ENCODE assay signal across 12 cellular contexts in the genomic region with DNA sequence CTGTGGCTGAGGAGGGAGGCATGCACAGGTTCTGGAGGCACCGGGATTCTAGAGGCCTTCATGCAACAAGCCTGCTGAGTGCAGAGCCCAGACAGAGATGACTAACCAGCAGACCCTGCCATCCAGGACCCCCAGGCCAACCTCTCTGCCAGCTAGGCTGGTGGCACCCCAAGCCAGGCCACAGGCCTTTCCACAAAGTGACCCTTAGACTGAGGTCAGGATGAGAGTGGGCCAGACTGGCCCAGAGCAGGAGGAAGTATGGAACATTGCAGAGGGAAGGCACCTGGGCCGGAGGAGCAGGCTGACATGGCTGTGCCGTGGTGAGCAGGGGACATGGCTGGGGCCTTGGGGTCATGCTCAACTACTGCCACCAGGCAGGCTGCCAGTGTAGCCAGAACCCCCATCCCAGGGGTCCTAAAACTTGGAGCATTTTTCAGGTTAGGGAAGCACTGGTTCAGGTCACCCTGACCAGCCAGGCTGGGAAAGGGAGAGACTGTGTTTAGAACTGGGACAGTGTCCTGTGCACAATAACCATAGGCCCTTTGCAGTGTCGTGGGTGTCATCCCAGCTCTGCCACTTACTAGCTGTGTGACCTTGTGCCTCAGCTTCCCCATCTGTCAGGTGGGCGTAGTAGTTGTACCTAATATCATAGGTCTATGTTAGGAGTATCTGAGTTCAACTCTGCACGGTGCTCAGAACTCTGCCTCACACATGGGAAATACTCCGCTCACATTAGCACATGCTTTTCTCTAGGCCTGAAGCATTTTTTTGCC. TPM values are rescaled to one million over a fixed set of nuclear protein-coding genes. Genes with fewer than 3 reads are reported as not detected.
A peak's percentile ranks its signal among the peaks of the same experiment; 100 is the strongest.
DNase-seq lines count a peak whose midpoint lies in the region; ATAC-seq and TF ChIP-seq lines count a peak whose summit lies in the region.
"Had no signal": no experiment of that assay in that cellular context is flagged by ENCODE, and none has a peak within 500 bp of the region (broad histone marks: within the 10 kb centered on the region; RNA-seq: fewer than 3 reads in every experiment).

No MANE protein-coding gene starts in this region.

- H3K36me3 Mint-ChIP-seq in IgD-negative memory B cell (peaks cover 5% of the 10 kb centered on the region), neural progenitor cell (peaks cover 16% of the 10 kb centered on the region)
- peaks cover 32% of the 10 kb centered on the region for H3K36me3 Mint-ChIP-seq in activated naive CD8-positive, alpha-beta T cell treated with anti-CD3 and anti-CD28 coated beads, Interleukin-2, amount 50 U/mL, for 24 hours (ENCODE audit: low read depth)

- DNase-seq in activated CD8-positive, alpha-beta memory T cell treated with anti-CD3 and anti-CD28 coated beads for 24 hours = peak; percentile 77
- DNase-seq in activated CD8-positive, alpha-beta memory T cell treated with anti-CD3 and anti-CD28 coated beads, Interleukin-2, amount 50 U/mL, for 4 hours = no peak
- no peak for DNase-seq in activated naive CD8-positive, alpha-beta T cell treated with anti-CD3 and anti-CD28 coated beads, Interleukin-2, amount 50 U/mL, for 24 hours
- DNase-seq in neural progenitor cell (ENCODE audit: low spot score) (no peak), CD1c-positive myeloid dendritic cell (ENCODE audit: extremely low spot score) (no peak), OCI-LY7 (ENCODE audit: low spot score) (no peak)
- DNase-seq: NCI-H1092 treated with DMSO at 0.1 percent for 48 hours, thyroid gland had no signal

- no peak overlapping the region for H3K9ac ChIP-seq in neural progenitor cell

- no peaks in the 10 kb centered on the region for H3K9me3 ChIP-seq in neural progenitor cell (ENCODE audit: low read depth)
- H3K9me3 ChIP-seq in OCI-LY7 (ENCODE audit: low read length) = no peaks in the 10 kb centered on the region
- H3K9me3 ChIP-seq: left lung, thyroid gland had no signal

- CTCF ChIA-PET in OCI-LY7 (lab: Charles Lee; ENCODE audit: unreplicated experiment) = interaction anchor here (0.6 kb wide), 1 partner anchor 9 kb away, joined by 3 read pairs; no protein-coding TSS in a partner anchor

- H3K36me3 ChIP-seq in neural progenitor cell = no peaks in the 10 kb centered on the region
- H3K36me3 ChIP-seq in OCI-LY7 (ENCODE audit: insufficient read depth, low read length) = peaks cover 5% of the 10 kb centered on the region

- H3K27me3 ChIP-seq in neural progenitor cell = no peaks in the 10 kb centered on the region
- H3K27me3 ChIP-seq: left lung, thyroid gland had no signal

- H2AFZ ChIP-seq in neural progenitor cell (replicated peaks) = no peak overlapping the region
- H2AFZ ChIP-seq in OCI-LY7 (ENCODE audit: low read length) = no peak overlapping the region

- H3K4me3 Mint-ChIP-seq in IgD-negative memory B cell = peak overlapping the region; percentile 72 to 91 (median 88)
- peak overlapping the region; percentile 56 for H3K4me3 Mint-ChIP-seq in activated naive CD8-positive, alpha-beta T cell treated with anti-CD3 and anti-CD28 coated beads, Interleukin-2, amount 50 U/mL, for 24 hours
- H3K4me3 Mint-ChIP-seq in neural progenitor cell = no peak overlapping the region

- H3K4me1 Mint-ChIP-seq in IgD-negative memory B cell (peaks cover 33 to 64% (median 42%) of the 10 kb centered on the region in 3 donors), neural progenitor cell (peaks cover 5% of the 10 kb centered on the region)
- H3K4me1 Mint-ChIP-seq in activated naive CD8-positive, alpha-beta T cell treated with anti-CD3 and anti-CD28 coated beads, Interleukin-2, amount 50 U/mL, for 24 hours = peaks cover 94% of the 10 kb centered on the region

- H4K20me1 ChIP-seq in neural progenitor cell (ENCODE audit: low read depth) = peaks cover 82% of the 10 kb centered on the region
- no peaks in the 10 kb centered on the region for H4K20me1 ChIP-seq in OCI-LY7 (ENCODE audit: insufficient read depth, low read length)

- peak; percentile 5 for ATAC-seq in activated naive CD8-positive, alpha-beta T cell treated with anti-CD3 and anti-CD28 coated beads, Interleukin-2, amount 50 U/mL, for 24 hours
- no peak for ATAC-seq in HG03280 (IDR thresholded peaks at IDR 0.05; ENCODE audit: unreplicated experiment)
- ATAC-seq: esophagus mucosa, left lung had no signal

- H3K27ac ChIP-seq in neural progenitor cell (no peak overlapping the region), OCI-LY7 (ENCODE audit: low read depth, low read length, poor library complexity, severe bottlenecking) (no peak overlapping the region)
- H3K27ac ChIP-seq: thyroid gland had no signal

- H3K27ac Mint-ChIP-seq in IgD-negative memory B cell = peak overlapping the region; percentile 95 to 99 (median 98)
- peak overlapping the region; percentile 95 for H3K27ac Mint-ChIP-seq in activated naive CD8-positive, alpha-beta T cell treated with anti-CD3 and anti-CD28 coated beads, Interleukin-2, amount 50 U/mL, for 24 hours
- H3K27ac Mint-ChIP-seq in neural progenitor cell = peak overlapping the region; percentile 60

- H3K27me3 Mint-ChIP-seq in IgD-negative memory B cell (no peaks in the 10 kb centered on the region), neural progenitor cell (ENCODE audit: insufficient read depth, low read depth) (peaks cover 10% of the 10 kb centered on the region)
- no peaks in the 10 kb centered on the region for H3K27me3 Mint-ChIP-seq in activated naive CD8-positive, alpha-beta T cell treated with anti-CD3 and anti-CD28 coated beads, Interleukin-2, amount 50 U/mL, for 24 hours

- intact Hi-C loops in OCI-LY7 (cut with micrococcal nuclease; ENCODE audit: unreplicated experiment) = no loop called here

- BruUV-seq in OCI-LY7 (replicated peaks; lab: Mats Ljungman, UMichigan) = no TSS peak

- H3K4me3 ChIP-seq in neural progenitor cell (no peak overlapping the region), OCI-LY7 (ENCODE audit: low read depth, low read length, poor library complexity, severe bottlenecking) (no peak overlapping the region)
- H3K4me3 ChIP-seq: left lung, thyroid gland had no signal

- POLR2A ChIA-PET in OCI-LY7 (lab: Charles Lee) = interaction anchor here (0.6 kb wide), 1 partner anchor 77 kb away, joined by 6 read pairs; no protein-coding TSS in a partner anchor

- H3K79me2 ChIP-seq in neural progenitor cell (ENCODE audit: low read depth) = no peaks in the 10 kb centered on the region
- no peaks in the 10 kb centered on the region for H3K79me2 ChIP-seq in OCI-LY7 (ENCODE audit: insufficient read depth, low read depth, low read length)

- no peak for TF ChIP-seq CTCF in neural progenitor cell (IDR thresholded peaks at IDR 0.05)
- no peak for TF ChIP-seq CTCF in OCI-LY7 (conservative IDR thresholded peaks at IDR 0.05; ENCODE audit: low read length)

- H3F3A ChIP-seq in neural progenitor cell (ENCODE audit: low read depth) = no peaks in the 10 kb centered on the region

- no peak overlapping the region for H3K4me2 ChIP-seq in neural progenitor cell
- H3K4me2 ChIP-seq in OCI-LY7 (ENCODE audit: low read length) = no peak overlapping the region

- H3K4me1 ChIP-seq in neural progenitor cell (no peaks in the 10 kb centered on the region), OCI-LY7 (ENCODE audit: insufficient read depth, low read length, poor library complexity, severe bottlenecking) (peaks cover 10% of the 10 kb centered on the region)

- no peaks in the 10 kb centered on the region for H3K9me3 Mint-ChIP-seq in IgD-negative memory B cell
- H3K9me3 Mint-ChIP-seq in activated naive CD8-positive, alpha-beta T cell treated with anti-CD3 and anti-CD28 coated beads, Interleukin-2, amount 50 U/mL, for 24 hours = no peaks in the 10 kb centered on the region
- H3K9me3 Mint-ChIP-seq in neural progenitor cell = no peaks in the 10 kb centered on the region

- H3K9me2 ChIP-seq in OCI-LY7 (ENCODE audit: insufficient read depth, low read length) = no peaks in the 10 kb centered on the region

RNA-seq across cellular contexts. Expression of a gene that starts 17.3 kb away (rescaled TPM):
- 41.7 TPM for polyA plus RNA-seq in IgD-negative memory B cell
- total RNA-seq in neural progenitor cell (ENCODE audit: low replicate concordance) (0.73 and 1.8 TPM in 2 replicates), OCI-LY7 (2022) (0.97 and 1.9 TPM in 2 replicates)
- 0.39 and 1.1 TPM in 2 replicates for total RNA-seq in OCI-LY7 (2014; rRNA removed; shearing (Covaris generic))

RNA-seq across cellular contexts. Expression of a gene that starts 45.0 kb away (rescaled TPM):
- 875 TPM for polyA plus RNA-seq in IgD-negative memory B cell
- total RNA-seq in neural progenitor cell (ENCODE audit: low replicate concordance) (507 and 758 TPM in 2 replicates), OCI-LY7 (2022) (188 and 204 TPM in 2 replicates)
- total RNA-seq in OCI-LY7 (2014; rRNA removed; shearing (Covaris generic)) = 129 and 142 TPM in 2 replicates
